1 cellular context compared by ENCODE assay signal in genomic region chr1:234093741-234094140, GRCh38.
TF ChIP-seq lines count a peak whose summit lies in the region.

No MANE protein-coding gene starts in this region.

TF ChIP-seq in HepG2, 621 proteins besides CTCF, POLR2A, EP300 and RAD21:
- TF ChIP-seq STAT6 (CRISPR knock-in tag; IDR thresholded peaks at IDR 0.05; ENCODE audit: borderline replicate concordance) (no peak), MIER3 (CRISPR knock-in tag; IDR thresholded peaks at IDR 0.05; ENCODE audit: borderline replicate concordance) (no peak), ZNF160 (CRISPR knock-in tag; IDR thresholded peaks at IDR 0.05) (no peak), ELF4 (CRISPR knock-in tag; IDR thresholded peaks at IDR 0.05; ENCODE audit: borderline replicate concordance) (no peak)
